8 cellular contexts compared by ENCODE assay signal in the genomic region with DNA sequence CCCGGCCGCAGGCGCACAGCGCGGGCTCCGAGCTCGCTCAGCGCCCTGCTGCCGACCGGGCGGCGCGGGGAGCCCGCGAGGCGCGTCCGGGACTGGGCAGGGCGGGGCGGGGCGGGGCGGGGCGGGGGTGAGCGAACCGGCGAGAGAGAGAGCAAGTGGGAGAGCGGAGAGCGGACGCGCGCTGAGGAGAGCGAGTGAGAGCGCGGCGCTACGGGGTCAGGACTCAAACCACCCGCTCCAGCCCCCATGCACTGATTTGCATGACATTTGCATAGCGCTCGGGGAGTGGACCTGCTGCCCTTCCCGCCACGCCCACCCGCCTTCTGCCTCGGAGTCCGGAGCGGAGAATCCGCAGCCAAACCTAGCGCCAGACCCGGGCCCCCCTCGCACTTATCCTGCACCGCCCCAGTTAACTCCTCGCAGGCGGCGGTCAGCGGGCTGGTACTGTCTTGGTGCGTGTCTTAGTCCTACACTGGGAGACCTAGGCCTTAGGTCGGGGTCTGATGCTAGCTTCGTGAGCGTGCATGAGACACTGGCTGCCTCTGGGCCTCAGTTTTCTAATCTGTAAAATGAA. TPM values are rescaled to one million over a fixed set of nuclear protein-coding genes. Genes with fewer than 3 reads are reported as not detected.
DNase-seq lines count a peak whose midpoint lies in the region; ATAC-seq and TF ChIP-seq lines count a peak whose summit lies in the region.

A gene with protein sequence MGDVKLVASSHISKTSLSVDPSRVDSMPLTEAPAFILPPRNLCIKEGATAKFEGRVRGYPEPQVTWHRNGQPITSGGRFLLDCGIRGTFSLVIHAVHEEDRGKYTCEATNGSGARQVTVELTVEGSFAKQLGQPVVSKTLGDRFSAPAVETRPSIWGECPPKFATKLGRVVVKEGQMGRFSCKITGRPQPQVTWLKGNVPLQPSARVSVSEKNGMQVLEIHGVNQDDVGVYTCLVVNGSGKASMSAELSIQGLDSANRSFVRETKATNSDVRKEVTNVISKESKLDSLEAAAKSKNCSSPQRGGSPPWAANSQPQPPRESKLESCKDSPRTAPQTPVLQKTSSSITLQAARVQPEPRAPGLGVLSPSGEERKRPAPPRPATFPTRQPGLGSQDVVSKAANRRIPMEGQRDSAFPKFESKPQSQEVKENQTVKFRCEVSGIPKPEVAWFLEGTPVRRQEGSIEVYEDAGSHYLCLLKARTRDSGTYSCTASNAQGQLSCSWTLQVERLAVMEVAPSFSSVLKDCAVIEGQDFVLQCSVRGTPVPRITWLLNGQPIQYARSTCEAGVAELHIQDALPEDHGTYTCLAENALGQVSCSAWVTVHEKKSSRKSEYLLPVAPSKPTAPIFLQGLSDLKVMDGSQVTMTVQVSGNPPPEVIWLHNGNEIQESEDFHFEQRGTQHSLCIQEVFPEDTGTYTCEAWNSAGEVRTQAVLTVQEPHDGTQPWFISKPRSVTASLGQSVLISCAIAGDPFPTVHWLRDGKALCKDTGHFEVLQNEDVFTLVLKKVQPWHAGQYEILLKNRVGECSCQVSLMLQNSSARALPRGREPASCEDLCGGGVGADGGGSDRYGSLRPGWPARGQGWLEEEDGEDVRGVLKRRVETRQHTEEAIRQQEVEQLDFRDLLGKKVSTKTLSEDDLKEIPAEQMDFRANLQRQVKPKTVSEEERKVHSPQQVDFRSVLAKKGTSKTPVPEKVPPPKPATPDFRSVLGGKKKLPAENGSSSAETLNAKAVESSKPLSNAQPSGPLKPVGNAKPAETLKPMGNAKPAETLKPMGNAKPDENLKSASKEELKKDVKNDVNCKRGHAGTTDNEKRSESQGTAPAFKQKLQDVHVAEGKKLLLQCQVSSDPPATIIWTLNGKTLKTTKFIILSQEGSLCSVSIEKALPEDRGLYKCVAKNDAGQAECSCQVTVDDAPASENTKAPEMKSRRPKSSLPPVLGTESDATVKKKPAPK (N-terminal part only) (minus strand): TSS at position 75 of the 574 bp plus-strand sequence. CDS start 90,491 bp downstream, outside the sequence.

- DNase-seq in ELF-1 (ENCODE audit: low read depth, low spot score) (peak; percentile 96), H9 (peak; percentile 98), NCI-H1694 treated with DMSO at 0.1 percent for 48 hours (lab: John Stamatoyannopoulos, UW) (peak; percentile 80), UCSD-AML1 (lab: John Stamatoyannopoulos, UW; ENCODE audit: unreplicated experiment) (peak; percentile 52), epithelial cell of proximal tubule (ENCODE audit: low read depth) (peak; percentile 49), superior temporal gyrus (ENCODE audit: extremely low spot score) (no peak)
- peak; percentile 64 for DNase-seq in stimulated activated naive CD8-positive, alpha-beta T cell treated with anti-CD3 and anti-CD28 coated beads, Interleukin-15, Interleukin-2, amounts not matched to agents 100 U/mL and 50 U/mL, for 24 hours

- H3K4me3 ChIP-seq in epithelial cell of proximal tubule (ENCODE audit: low read depth, low read length) (peak within 1 kb of the TSS; percentile 64), mesodermal cell (ENCODE audit: extremely low read depth, insufficient read depth, low read length, poor library complexity, severe bottlenecking) (peak within 1 kb of the TSS; percentile 61)

- H2AFZ ChIP-seq in H9 (ENCODE audit: low read length), result no peak within 1 kb of the TSS

- peaks cover 13% of the 10 kb centered on the region for H3K23me2 ChIP-seq in H9 (ENCODE audit: insufficient read length, low read depth, low read length, poor library complexity, severe bottlenecking)

- no peak within 1 kb of the TSS for H3K27ac ChIP-seq in H9 (ENCODE audit: insufficient read length, low read depth, low read length)
- H3K27ac ChIP-seq in mesodermal cell (ENCODE audit: low read depth, low read length, severe bottlenecking), result peak within 1 kb of the TSS; percentile 36

- H3K4me1 Mint-ChIP-seq in H9, result peaks cover 21 to 26% of the 10 kb centered on the region in 2 experiments

- no peak within 1 kb of the TSS for H2BK15ac ChIP-seq in H9 (ENCODE audit: low read depth, low read length)

- no peak within 1 kb of the TSS for H4K8ac ChIP-seq in H9 (replicated peaks; ENCODE audit: insufficient read length, low read depth, low read length)

- H3K4ac ChIP-seq in H9 (ENCODE audit: low read depth, low read length), result no peak within 1 kb of the TSS

- no peaks in the 10 kb centered on the region for H3K4me1 ChIP-seq in H9 (ENCODE audit: insufficient read depth, low read length)
- peaks cover 3% of the 10 kb centered on the region for H3K4me1 ChIP-seq in mesodermal cell (ENCODE audit: control insufficient read depth, insufficient read depth, low read length, poor library complexity, severe bottlenecking)

- no peak within 1 kb of the TSS for H2BK12ac ChIP-seq in H9 (ENCODE audit: insufficient read length, low read depth, low read length)

- no peak within 1 kb of the TSS for H3K23ac ChIP-seq in H9 (ENCODE audit: insufficient read length, low read depth, low read length)

- H3K18ac ChIP-seq in H9 (ENCODE audit: insufficient read length, low read depth, low read length), result peak within 1 kb of the TSS; percentile 62

- peak within 1 kb of the TSS; percentile 87 for H3K14ac ChIP-seq in H9 (ENCODE audit: insufficient read depth, low read length)

- no peaks in the 10 kb centered on the region for H4K20me1 ChIP-seq in H9 (ENCODE audit: control insufficient read depth, insufficient read depth, insufficient read length)

- H2BK20ac ChIP-seq in H9 (ENCODE audit: low read depth, low read length, poor library complexity, severe bottlenecking), result no peak within 1 kb of the TSS

- no peaks in the 10 kb centered on the region for H3K36me3 ChIP-seq in mesodermal cell (ENCODE audit: control insufficient read depth, insufficient read depth, low read length)

- no peaks in the 10 kb centered on the region for H3K9me3 ChIP-seq in H9 (ENCODE audit: control insufficient read depth, low read depth, low read length)
- no peaks in the 10 kb centered on the region for H3K9me3 ChIP-seq in mesodermal cell (ENCODE audit: control insufficient read depth, low read length)

- peaks cover 4% of the 10 kb centered on the region; the same call in 1 of the 2 replicates for H3K27me3 ChIP-seq in H9 (ENCODE audit: insufficient read depth, low read length)

- peak; percentile 89 for ATAC-seq in stimulated activated naive CD8-positive, alpha-beta T cell treated with anti-CD3 and anti-CD28 coated beads, Interleukin-15, Interleukin-2, amounts not matched to agents 100 U/mL and 50 U/mL, for 24 hours

- peak within 1 kb of the TSS; percentile 74 to 89 for H3K4me3 Mint-ChIP-seq in H9

- H3K9me3 Mint-ChIP-seq in H9, result peaks cover 9 to 20% of the 10 kb centered on the region in 2 experiments

- peaks cover 0 to 15% (median 1%) of the 10 kb centered on the region in 3 experiments; a peak in 4 of 7 replicates for H3K36me3 Mint-ChIP-seq in H9 (ENCODE audit: insufficient read depth in 1 of 3, low read depth in 3 of 3)

- no peak within 1 kb of the TSS for H2BK5ac ChIP-seq in H9 (ENCODE audit: insufficient read length, low read length)

- H3K27ac Mint-ChIP-seq in H9, result peak within 1 kb of the TSS in 2 of 3 experiments; percentile 55 to 87; a peak in 4 of 7 replicates

- H3K4me2 ChIP-seq in H9 (ENCODE audit: insufficient read depth, insufficient read length, low read length), result peak within 1 kb of the TSS; percentile 65

- no peak within 1 kb of the TSS for H3T11ph ChIP-seq in H9 (ENCODE audit: low read length)

- H3K9ac ChIP-seq in H9 (ENCODE audit: extremely low read depth, insufficient read length, low read length), result peak within 1 kb of the TSS; percentile 39

- WGBS in H9 (ENCODE audit: extremely low coverage, insufficient read length, low lambda C conversion rate), result no CpG with 5 or more reads among the region's 58 CpGs
- WGBS in mesodermal cell (ENCODE audit: insufficient coverage in 2 of 2), 2 experiments, result 2 to 5% methylated on average over 18 to 27 of the region's 58 CpGs

- peaks cover 32% of the 10 kb centered on the region for H3K27me3 Mint-ChIP-seq in H9 (ENCODE audit: low read depth)

- no peak within 1 kb of the TSS for H2AK5ac ChIP-seq in H9 (ENCODE audit: insufficient read length, low read length)

- no peak within 1 kb of the TSS for H3K56ac ChIP-seq in H9 (ENCODE audit: insufficient read length, low read depth, low read length)

- H4K91ac ChIP-seq in H9 (ENCODE audit: insufficient read length, low read depth, low read length), result no peak within 1 kb of the TSS

- no peaks in the 10 kb centered on the region for H3K79me1 ChIP-seq in H9 (ENCODE audit: insufficient read depth, low read depth, low read length, poor library complexity, severe bottlenecking)

- no peaks in the 10 kb centered on the region for H3K79me2 ChIP-seq in H9 (ENCODE audit: insufficient read depth, low read length)

- H4K5ac ChIP-seq in H9 (ENCODE audit: insufficient read length, low read depth, low read length), result no peak within 1 kb of the TSS

- no peak within 1 kb of the TSS for H2BK120ac ChIP-seq in H9 (ENCODE audit: low read depth, low read length, poor library complexity, severe bottlenecking)

- TF ChIP-seq CTCF in H9 (conservative IDR thresholded peaks at IDR 0.05) (no peak), epithelial cell of proximal tubule (conservative IDR thresholded peaks at IDR 0.05; ENCODE audit: low read depth, low read length) (no peak)

RNA-seq across cellular contexts. Expression of the gene that starts here (rescaled TPM):
- total RNA-seq in H9 (2021) (10.1 and 10.4 TPM in 2 replicates), epithelial cell of proximal tubule (81.4 TPM in 2 replicates)
- 16.7 TPM for polyA plus RNA-seq in mesodermal cell (2013, experiment 1 of 2)
- polyA plus RNA-seq in mesodermal cell (2013, experiment 2 of 2), result 14.0 TPM
